Comparison of ENCODE assay signal across 10 cellular contexts in genomic region chr6:16179970-16180431, GRCh38. TPM values are rescaled to one million over a fixed set of nuclear protein-coding genes. Genes with fewer than 3 reads are reported as not detected.
DNase-seq lines count a peak whose midpoint lies in the region; ATAC-seq and TF ChIP-seq lines count a peak whose summit lies in the region.
"Had no signal": no experiment of that assay in that cellular context is flagged by ENCODE, and none has a peak within 500 bp of the region (broad histone marks: within the 10 kb centered on the region; RNA-seq: fewer than 3 reads in every experiment).

No MANE protein-coding gene starts in this region.

- H3K36me3 Mint-ChIP-seq in activated CD4-positive, alpha-beta T cell treated with anti-CD3 and anti-CD28 coated beads, Interleukin-2, amount 10 ng/mL, durations not matched to agents 24 days and 14 days (ENCODE audit: low read depth), result peaks cover 12% of the 10 kb centered on the region
- H3K36me3 Mint-ChIP-seq in dendritic cell treated with granulocyte-macrophage colony-stimulating factor and Interleukin-4, amounts not matched to agents 40 ng/mL and 50 ng/mL, for 4 days (ENCODE audit: low read depth), result no peaks in the 10 kb centered on the region
- H3K36me3 Mint-ChIP-seq in stimulated activated naive CD8-positive, alpha-beta T cell treated with anti-CD3 and anti-CD28 coated beads, Interleukin-15, Interleukin-2, amounts not matched to agents 100 ng/mL and 50 ng/mL, for 24 hours (ENCODE audit: low read depth), result peaks cover 4% of the 10 kb centered on the region

- H3K27ac ChIP-seq in breast epithelium (no peak overlapping the region), gastrocnemius medialis (no peak overlapping the region)

- no peaks in the 10 kb centered on the region for H3K36me3 ChIP-seq in breast epithelium
- H3K36me3 ChIP-seq in gastrocnemius medialis, result no peaks in the 10 kb centered on the region

- H3K4me3 ChIP-seq in breast epithelium, result no peak overlapping the region
- H3K4me3 ChIP-seq in gastrocnemius medialis, result no peak overlapping the region
- H3K4me3 ChIP-seq: skin epidermis had no signal

- TF ChIP-seq POLR2A in breast epithelium (IDR thresholded peaks at IDR 0.05), result no peak
- TF ChIP-seq POLR2A in gastrocnemius medialis (IDR thresholded peaks at IDR 0.05), result no peak

- peaks cover 18% of the 10 kb centered on the region for H3K9me3 Mint-ChIP-seq in activated CD4-positive, alpha-beta T cell treated with anti-CD3 and anti-CD28 coated beads, Interleukin-2, amount 10 ng/mL, durations not matched to agents 24 days and 14 days
- H3K9me3 Mint-ChIP-seq in dendritic cell treated with granulocyte-macrophage colony-stimulating factor and Interleukin-4, amounts not matched to agents 40 ng/mL and 50 ng/mL, for 4 days, result peaks cover 9% of the 10 kb centered on the region
- peaks cover 16% of the 10 kb centered on the region for H3K9me3 Mint-ChIP-seq in stimulated activated naive CD8-positive, alpha-beta T cell treated with anti-CD3 and anti-CD28 coated beads, Interleukin-15, Interleukin-2, amounts not matched to agents 100 ng/mL and 50 ng/mL, for 24 hours

- TF ChIP-seq CTCF in breast epithelium (IDR thresholded peaks at IDR 0.05) (no peak), gastrocnemius medialis (IDR thresholded peaks at IDR 0.05 in 4 of 5, conservative IDR thresholded peaks at IDR 0.05 in 1 of 5) (no peak)

- H3K9me3 ChIP-seq in breast epithelium (no peaks in the 10 kb centered on the region), gastrocnemius medialis (no peaks in the 10 kb centered on the region)

- H3K27me3 ChIP-seq in breast epithelium, result no peaks in the 10 kb centered on the region
- no peaks in the 10 kb centered on the region for H3K27me3 ChIP-seq in gastrocnemius medialis

- DNase-seq in activated T-cell treated with anti-CD3 and anti-CD28 coated beads for 1 hour (ENCODE audit: low read depth) (peak; percentile 19), activated T-cell treated with anti-CD3 and anti-CD28 coated beads for 4 hours (no peak), breast epithelium (ENCODE audit: low spot score in 2 of 2) (no peak), gastrocnemius medialis (no peak)
- peak; percentile 89 for DNase-seq in activated CD4-positive, alpha-beta T cell treated with anti-CD3 and anti-CD28 coated beads, Interleukin-2, amount 10 ng/mL, durations not matched to agents 24 days and 14 days
- DNase-seq: MM.1S had no signal

- intact Hi-C loops in activated CD4-positive, alpha-beta T cell treated with anti-CD3 and anti-CD28 coated beads, Interleukin-2, amount 10 ng/mL, durations not matched to agents 24 days and 14 days (cut with micrococcal nuclease), result loop anchor here (2.0 to 10.0 kb wide), 2 partner anchors 43 to 125 kb away; no protein-coding TSS in a partner anchor
- intact Hi-C loops in dendritic cell treated with granulocyte-macrophage colony-stimulating factor and Interleukin-4, amounts not matched to agents 40 ng/mL and 50 ng/mL, for 4 days (cut with micrococcal nuclease), result loop anchor here (5.0 to 10.0 kb wide), 2 partner anchors 48 to 405 kb away; no protein-coding TSS in a partner anchor
- intact Hi-C loops in breast epithelium (cut with DNase I; ENCODE audit: low total_unique reads) (loop anchor here (5.0 kb wide), 1 partner anchor 1308 kb away; no protein-coding TSS in a partner anchor), gastrocnemius medialis (cut with DNase I; ENCODE audit: low total_unique reads) (no loop called here)

- H3K4me1 ChIP-seq in breast epithelium (no peaks in the 10 kb centered on the region), gastrocnemius medialis (peaks cover 4% of the 10 kb centered on the region in 2 donors)

- in situ Hi-C loops in gastrocnemius medialis (cut with MboI; ENCODE audit: low sequenced_read_pairs in 4 of 4), result loop anchor here in 3 of 4 donors (5.0 to 25.0 kb wide), 4 partner anchors 193 to 488 kb away; no protein-coding TSS in a partner anchor

- H3K27ac Mint-ChIP-seq in activated CD4-positive, alpha-beta T cell treated with anti-CD3 and anti-CD28 coated beads, Interleukin-2, amount 10 ng/mL, durations not matched to agents 24 days and 14 days, result peak overlapping the region; percentile 86
- H3K27ac Mint-ChIP-seq in dendritic cell treated with granulocyte-macrophage colony-stimulating factor and Interleukin-4, amounts not matched to agents 40 ng/mL and 50 ng/mL, for 4 days, result no peak overlapping the region
- H3K27ac Mint-ChIP-seq in stimulated activated naive CD8-positive, alpha-beta T cell treated with anti-CD3 and anti-CD28 coated beads, Interleukin-15, Interleukin-2, amounts not matched to agents 100 ng/mL and 50 ng/mL, for 24 hours, result peak overlapping the region; percentile 50

- ATAC-seq in gastrocnemius medialis (no peak), HG03280 (IDR thresholded peaks at IDR 0.05; ENCODE audit: unreplicated experiment) (no peak)

- H3K4me1 Mint-ChIP-seq in activated CD4-positive, alpha-beta T cell treated with anti-CD3 and anti-CD28 coated beads, Interleukin-2, amount 10 ng/mL, durations not matched to agents 24 days and 14 days, result peaks cover 21% of the 10 kb centered on the region
- H3K4me1 Mint-ChIP-seq in dendritic cell treated with granulocyte-macrophage colony-stimulating factor and Interleukin-4, amounts not matched to agents 40 ng/mL and 50 ng/mL, for 4 days (ENCODE audit: low read depth), result peaks cover 9% of the 10 kb centered on the region
- peaks cover 23% of the 10 kb centered on the region for H3K4me1 Mint-ChIP-seq in stimulated activated naive CD8-positive, alpha-beta T cell treated with anti-CD3 and anti-CD28 coated beads, Interleukin-15, Interleukin-2, amounts not matched to agents 100 ng/mL and 50 ng/mL, for 24 hours (ENCODE audit: low read depth)

- H3K4me3 Mint-ChIP-seq in activated CD4-positive, alpha-beta T cell treated with anti-CD3 and anti-CD28 coated beads, Interleukin-2, amount 10 ng/mL, durations not matched to agents 24 days and 14 days, result peak overlapping the region; percentile 69
- peak overlapping the region; percentile 48 for H3K4me3 Mint-ChIP-seq in dendritic cell treated with granulocyte-macrophage colony-stimulating factor and Interleukin-4, amounts not matched to agents 40 ng/mL and 50 ng/mL, for 4 days
- peak overlapping the region; percentile 73 for H3K4me3 Mint-ChIP-seq in stimulated activated naive CD8-positive, alpha-beta T cell treated with anti-CD3 and anti-CD28 coated beads, Interleukin-15, Interleukin-2, amounts not matched to agents 100 ng/mL and 50 ng/mL, for 24 hours

- H3K27me3 Mint-ChIP-seq in activated CD4-positive, alpha-beta T cell treated with anti-CD3 and anti-CD28 coated beads, Interleukin-2, amount 10 ng/mL, durations not matched to agents 24 days and 14 days, result no peaks in the 10 kb centered on the region
- peaks cover 5% of the 10 kb centered on the region for H3K27me3 Mint-ChIP-seq in dendritic cell treated with granulocyte-macrophage colony-stimulating factor and Interleukin-4, amounts not matched to agents 40 ng/mL and 50 ng/mL, for 4 days
- no peaks in the 10 kb centered on the region for H3K27me3 Mint-ChIP-seq in stimulated activated naive CD8-positive, alpha-beta T cell treated with anti-CD3 and anti-CD28 coated beads, Interleukin-15, Interleukin-2, amounts not matched to agents 100 ng/mL and 50 ng/mL, for 24 hours

RNA-seq across cellular contexts. Expression of gene MYLIP, which starts 51.1 kb away (rescaled TPM):
- total RNA-seq in activated CD4-positive, alpha-beta T cell treated with anti-CD3 and anti-CD28 coated beads, Interleukin-2, amount 10 ng/mL, durations not matched to agents 24 days and 14 days, result 18.3 and 18.5 TPM in 2 replicates
- total RNA-seq in breast epithelium, result 10 to 100 TPM; 47.2 to 63.0 (median 59.6) TPM
- total RNA-seq in gastrocnemius medialis, result 10 to 100 TPM in 3 of 4 donors, 1 to 10 TPM in 1; 8.9 to 28.6 (median 18.3) TPM

RNA-seq across cellular contexts. Expression of gene GMPR, which starts 58.4 kb away (rescaled TPM):
- 1.0 and 2.1 TPM in 2 replicates for total RNA-seq in activated CD4-positive, alpha-beta T cell treated with anti-CD3 and anti-CD28 coated beads, Interleukin-2, amount 10 ng/mL, durations not matched to agents 24 days and 14 days
- total RNA-seq in breast epithelium (10 to 100 TPM in 1 of 3 donors, 1 to 10 TPM in 2; 4.3 to 16.4 (median 5.9) TPM), gastrocnemius medialis (100 to 1,000 TPM; 109 to 266 (median 239) TPM)

Comparison
In these comparisons a context has a peak if more than half of its experiments do, and no peak if none do; other contexts are left out.
1. DNase-seq: peak in activated T-cell treated with anti-CD3 and anti-CD28 coated beads for 1 hour (single experiment) and activated CD4-positive, alpha-beta T cell treated with anti-CD3 and anti-CD28 coated beads, Interleukin-2, amount 10 ng/mL, durations not matched to agents 24 days and 14 days (single experiment); none in activated T-cell treated with anti-CD3 and anti-CD28 coated beads for 4 hours (single experiment), breast epithelium (0 of 2) and gastrocnemius medialis (0 of 2).
2. RNA of gene GMPR, which starts 58.4 kb away (total RNA-seq): 109 to 266 TPM in gastrocnemius medialis; 4.3 to 16.4 TPM in breast epithelium and 1.0 to 2.1 TPM in activated CD4-positive, alpha-beta T cell treated with anti-CD3 and anti-CD28 coated beads, Interleukin-2, amount 10 ng/mL, durations not matched to agents 24 days and 14 days; every median in the first group is over 4 times any median in the second.
3. Peak in every context shown above with its lines, with median percentiles within 50 percentile points of each other: H3K4me3 Mint-ChIP-seq.